In genomic region chr9:83623634-83623991, GRCh38 we compare ENCODE assay signal across 8 cellular contexts.
DNase-seq lines count a peak whose midpoint lies in the region; ATAC-seq and TF ChIP-seq lines count a peak whose summit lies in the region.

No MANE protein-coding gene starts in this region.

- H3K36me3 ChIP-seq in OCI-LY3 (replicated peaks; ENCODE audit: low read depth, low read length): peaks cover 4% of the 10 kb centered on the region
- H3K36me3 ChIP-seq in duodenal mucosa (ENCODE audit: control insufficient read depth in 1 of 2, insufficient read depth in 2 of 2, low read length in 2 of 2): peaks cover 4 to 10% of the 10 kb centered on the region in 2 donors
- H3K36me3 ChIP-seq in muscle layer of colon (ENCODE audit: insufficient read depth, low read length): no peaks in the 10 kb centered on the region

- peaks cover 5% of the 10 kb centered on the region; the same call in 1 of the 2 replicates for H3K27me3 ChIP-seq in OCI-LY3 (ENCODE audit: low read depth, low read length)
- no peaks in the 10 kb centered on the region for H3K27me3 ChIP-seq in duodenal mucosa (ENCODE audit: control insufficient read depth in 1 of 2, insufficient read depth in 2 of 2, low read length in 2 of 2)
- no peaks in the 10 kb centered on the region for H3K27me3 ChIP-seq in muscle layer of colon (ENCODE audit: control insufficient read depth in 1 of 2, insufficient read depth in 2 of 2, low read length in 2 of 2)

- peak; percentile 21 for ATAC-seq in HG02759 (IDR thresholded peaks at IDR 0.05; ENCODE audit: unreplicated experiment)

- peak overlapping the region; percentile 96 for H3K4me2 ChIP-seq in OCI-LY3 (ENCODE audit: low read length)

- no peak for TF ChIP-seq CTCF in OCI-LY3 (IDR thresholded peaks at IDR 0.05; ENCODE audit: low read depth, low read length)

- H4K20me1 ChIP-seq in OCI-LY3 (ENCODE audit: insufficient read depth, low read length): no peaks in the 10 kb centered on the region

- peak overlapping the region; percentile 91 for H2AFZ ChIP-seq in OCI-LY3 (ENCODE audit: low read depth, low read length)

- H3K4me3 ChIP-seq in OCI-LY3 (ENCODE audit: low read length) (peak overlapping the region; percentile 92), duodenal mucosa (ENCODE audit: low read depth in 1 of 2, low read length in 2 of 2) (peak overlapping the region; percentile 72 to 80), muscle layer of colon (ENCODE audit: low read depth in 1 of 2, low read length in 2 of 2) (peak overlapping the region; percentile 50 to 63)

- H3K9ac ChIP-seq in OCI-LY3 (ENCODE audit: low read length): peak overlapping the region; percentile 86
- peak overlapping the region; percentile 79 to 83 for H3K9ac ChIP-seq in duodenal mucosa (ENCODE audit: low read depth in 1 of 2, low read length in 2 of 2)
- peak overlapping the region; percentile 60 for H3K9ac ChIP-seq in muscle layer of colon (ENCODE audit: low read length)

- H3K79me2 ChIP-seq in OCI-LY3 (ENCODE audit: low read length): peaks cover 7% of the 10 kb centered on the region; the same call in 1 of the 2 replicates

- H3K27ac ChIP-seq in OCI-LY3 (ENCODE audit: low read length): peak overlapping the region; percentile 32
- H3K27ac ChIP-seq in duodenal mucosa (ENCODE audit: low read depth, low read length): peak overlapping the region; percentile 92
- peak overlapping the region; percentile 76 for H3K27ac ChIP-seq in muscle layer of colon (ENCODE audit: low read depth, low read length)

- DNase-seq in NCI-H2107 treated with DMSO at 0.1 percent for 48 hours (lab: John Stamatoyannopoulos, UW; ENCODE audit: unreplicated experiment) (peak; percentile 2), NCI-H2107 (lab: John Stamatoyannopoulos, UW) (no peak), EL (no peak), retina (no peak)

- peaks cover 14% of the 10 kb centered on the region for H3K4me1 ChIP-seq in OCI-LY3 (ENCODE audit: low read length)
- peaks cover 26 to 36% of the 10 kb centered on the region in 2 donors for H3K4me1 ChIP-seq in duodenal mucosa (ENCODE audit: control insufficient read depth in 1 of 2, insufficient read depth in 2 of 2, low read length in 2 of 2)
- peaks cover 8% of the 10 kb centered on the region for H3K4me1 ChIP-seq in muscle layer of colon (ENCODE audit: insufficient read depth, low read length)

- H3K9me3 ChIP-seq in OCI-LY3 (ENCODE audit: insufficient read depth, low read length) (no peaks in the 10 kb centered on the region), duodenal mucosa (ENCODE audit: control insufficient read depth in 1 of 2, low read length in 2 of 2) (no peaks in the 10 kb centered on the region), muscle layer of colon (ENCODE audit: low read length) (no peaks in the 10 kb centered on the region)

Comparison
In these comparisons a context has a peak if more than half of its experiments do, and no peak if none do; other contexts are left out.
1. H3K27ac ChIP-seq: peak in every context shown above with its lines; median percentile 92 in duodenal mucosa; 76 in muscle layer of colon; 32 in OCI-LY3.